ENCODE assay signal across 10 cellular contexts in genomic region chr20:34639755-34640222, GRCh38. TPM values are rescaled to one million over a fixed set of nuclear protein-coding genes. Genes with fewer than 3 reads are reported as not detected.
DNase-seq lines count a peak whose midpoint lies in the region; TF ChIP-seq lines count a peak whose summit lies in the region.
"Had no signal": no experiment of that assay in that cellular context is flagged by ENCODE, and none has a peak within 500 bp of the region (broad histone marks: within the 10 kb centered on the region; RNA-seq: fewer than 3 reads in every experiment).

No MANE protein-coding gene starts in this region.

- H3K27ac ChIP-seq in endodermal cell (ENCODE audit: low read depth, low read length), result no peak overlapping the region
- H3K27ac ChIP-seq in temporal lobe (ENCODE audit: low read depth, low read length), result peak overlapping the region; percentile 87
- no peak overlapping the region for H3K27ac ChIP-seq in adrenal gland
- H3K27ac ChIP-seq: heart left ventricle had no signal

- H3K4me1 Mint-ChIP-seq in endodermal cell, result peaks cover 22% of the 10 kb centered on the region
- peaks cover 14% of the 10 kb centered on the region for H3K4me1 Mint-ChIP-seq in HFFc6 (ENCODE audit: low read depth)

- intact Hi-C loops in adrenal gland (cut with DNase I), result no loop called here

- DNase-seq in LoVo (ENCODE audit: low spot score), result peak; percentile 33
- peak; percentile 99 for DNase-seq in NCI-H524 treated with DMSO at 0.1 percent for 48 hours (lab: John Stamatoyannopoulos, UW)
- DNase-seq in endodermal cell, result peak; percentile 81
- no peak for DNase-seq in HFFc6
- no peak for DNase-seq in stimulated activated naive CD4-positive, alpha-beta T cell treated with Interleukin-2 at 50 U/mL for 16 hours (lab: John Stamatoyannopoulos, UW)
- no peak for DNase-seq in Ammon's horn (ENCODE audit: low spot score)
- no peak for DNase-seq in adrenal gland
- DNase-seq: activated T-cell treated with anti-CD3 and anti-CD28 coated beads, Interleukin-2, amount 50 U/mL, for 72 hours; heart left ventricle had no signal

- H3K36me3 ChIP-seq in endodermal cell (ENCODE audit: control insufficient read depth, insufficient read depth, low read length), result peaks cover 4% of the 10 kb centered on the region
- H3K36me3 ChIP-seq in adrenal gland (replicated peaks in 1 of 2), result no peaks in the 10 kb centered on the region

- H3K4me3 ChIP-seq in endodermal cell (ENCODE audit: low read length) (peak overlapping the region; percentile 26), adrenal gland (no peak overlapping the region)
- H3K4me3 ChIP-seq: heart left ventricle had no signal

- H3K27me3 Mint-ChIP-seq in endodermal cell (ENCODE audit: insufficient read depth) (no peaks in the 10 kb centered on the region), HFFc6 (ENCODE audit: insufficient read depth) (no peaks in the 10 kb centered on the region; the same call in 1 of the 2 replicates)

- WGBS in endodermal cell (ENCODE audit: insufficient coverage in 1 of 2, insufficient read length in 1 of 2), 2 experiments, result 86% methylated on average over 2 of the region's 2 CpGs; no CpG with 5 or more reads in 1 of the 2 experiments
- WGBS in adrenal gland, 4 donors, result 80 to 87% (median 84%) methylated on average over 2 of the region's 2 CpGs

- peak overlapping the region; percentile 91 for H3K27ac Mint-ChIP-seq in endodermal cell
- H3K27ac Mint-ChIP-seq in HFFc6, result no peak overlapping the region
- H3K27ac Mint-ChIP-seq: activated T-cell treated with anti-CD3 and anti-CD28 coated beads, Interleukin-2, amount 50 U/mL, for 72 hours had no signal

- no peaks in the 10 kb centered on the region for H3K27me3 ChIP-seq in endodermal cell (ENCODE audit: control insufficient read depth, insufficient read depth, low read length, poor library complexity, severe bottlenecking)
- H3K27me3 ChIP-seq in adrenal gland, result no peaks in the 10 kb centered on the region
- H3K27me3 ChIP-seq: heart left ventricle had no signal

- H3K9ac ChIP-seq in endodermal cell (ENCODE audit: extremely low read depth, low read length, poor library complexity, severe bottlenecking), result peak overlapping the region; percentile 31

- H3K36me3 Mint-ChIP-seq in endodermal cell (ENCODE audit: low read depth) (peaks cover 31% of the 10 kb centered on the region), HFFc6 (ENCODE audit: low read depth) (peaks cover 6% of the 10 kb centered on the region; the same call in 1 of the 2 replicates)

- no peaks in the 10 kb centered on the region for H3K9me3 ChIP-seq in endodermal cell (ENCODE audit: control insufficient read depth, low read length)
- H3K9me3 ChIP-seq in adrenal gland (replicated peaks in 1 of 3), result no peaks in the 10 kb centered on the region
- H3K9me3 ChIP-seq: heart left ventricle had no signal

- no peak for TF ChIP-seq CTCF in endodermal cell (conservative IDR thresholded peaks at IDR 0.05)
- no peak for TF ChIP-seq CTCF in HFFc6 (IDR thresholded peaks at IDR 0.05)
- TF ChIP-seq CTCF in adrenal gland (IDR thresholded peaks at IDR 0.05), result no peak

- H3K4me1 ChIP-seq in endodermal cell (ENCODE audit: control insufficient read depth, insufficient read depth, low read length) (peaks cover 11% of the 10 kb centered on the region), adrenal gland (replicated peaks in 1 of 2) (peaks cover 0 to 19% of the 10 kb centered on the region in 2 donors)

- no peak for TF ChIP-seq POLR2A in adrenal gland (IDR thresholded peaks at IDR 0.05)

- no peaks in the 10 kb centered on the region for H3K9me3 Mint-ChIP-seq in endodermal cell
- H3K9me3 Mint-ChIP-seq in HFFc6, result no peaks in the 10 kb centered on the region
- H3K9me3 Mint-ChIP-seq: activated T-cell treated with anti-CD3 and anti-CD28 coated beads, Interleukin-2, amount 50 U/mL, for 72 hours had no signal

- H3K4me3 Mint-ChIP-seq in endodermal cell, result no peak overlapping the region
- no peak overlapping the region for H3K4me3 Mint-ChIP-seq in HFFc6
- H3K4me3 Mint-ChIP-seq: activated T-cell treated with anti-CD3 and anti-CD28 coated beads, Interleukin-2, amount 50 U/mL, for 72 hours had no signal

RNA-seq across cellular contexts. Expression of gene PIGU, which starts 37.1 kb away (rescaled TPM):
- total RNA-seq in endodermal cell (10 to 100 TPM; 35.8 to 41.2 TPM), temporal lobe (15.2 TPM), adrenal gland (10 to 100 TPM; 19.6 to 33.7 (median 22.1) TPM)
- 63.0 TPM for polyA plus RNA-seq in endodermal cell (2013, experiment 1 of 2)
- 54.4 TPM for polyA plus RNA-seq in endodermal cell (2013, experiment 2 of 2)
- total RNA-seq in HFFc6 (2021; fragmentation: NEBNext Ultra II Directional; extraction: Animal tissue kit (Norgen Biotek cat#: 25700)), result 10 to 100 TPM; 22.5 to 28.9 (median 24.9) TPM
- polyA plus RNA-seq in adrenal gland, result 10 to 100 TPM; 16.8 to 64.1 (median 25.7) TPM

Comparison
In these comparisons a context has a peak if more than half of its experiments do, and no peak if none do; other contexts are left out.
1. DNase-seq: peak in LoVo (single experiment), NCI-H524 treated with DMSO at 0.1 percent for 48 hours (single experiment) and endodermal cell (single experiment); none in HFFc6 (single experiment), stimulated activated naive CD4-positive, alpha-beta T cell treated with Interleukin-2 at 50 U/mL for 16 hours (single experiment), Ammon's horn (single experiment) and adrenal gland (0 of 7).